9 cellular contexts compared by ENCODE assay signal in the genomic region with DNA sequence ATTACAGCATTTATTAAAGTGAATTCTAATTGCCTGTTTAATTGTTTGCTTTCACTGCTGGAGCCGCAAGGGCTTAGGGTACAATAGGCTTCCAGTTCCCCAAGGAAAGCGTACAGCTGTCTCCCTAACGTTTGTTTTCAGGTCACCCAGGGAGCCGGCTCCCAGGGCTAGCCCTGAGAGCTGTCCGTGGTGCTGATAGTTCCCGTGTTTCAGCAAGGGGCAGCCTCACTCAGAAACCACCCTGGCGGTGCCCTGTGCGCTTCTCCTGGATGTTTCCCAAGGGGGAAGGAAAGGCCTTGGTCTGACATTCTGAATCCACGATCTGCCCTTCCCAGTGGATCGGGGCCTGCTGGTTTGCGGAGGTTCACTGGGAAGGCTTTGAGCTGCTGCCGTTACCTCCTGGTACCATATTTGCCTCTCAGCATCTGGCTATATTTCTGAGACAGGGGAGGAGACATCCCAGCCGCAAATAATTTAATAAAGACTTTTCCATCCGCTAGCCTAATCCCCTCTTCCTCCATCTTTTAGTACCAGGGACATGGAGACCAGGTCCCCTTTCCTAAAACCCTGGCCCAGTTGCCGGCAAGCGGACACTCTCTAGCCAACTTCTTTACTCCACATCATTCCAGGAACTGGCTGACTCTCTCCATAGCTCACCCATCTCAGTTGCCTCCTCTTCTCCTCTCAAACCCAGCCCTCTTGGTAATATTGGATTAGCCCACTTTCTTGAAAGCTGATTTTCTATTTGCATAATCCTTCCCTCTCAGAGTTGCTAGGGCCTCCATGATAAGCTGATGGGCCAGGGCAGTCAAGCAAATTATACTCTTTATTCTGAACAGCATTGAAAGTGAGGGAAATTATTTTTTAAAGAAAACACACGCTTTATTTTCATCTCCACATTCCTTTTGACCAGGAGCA.
DNase-seq lines count a peak whose midpoint lies in the region; ATAC-seq and TF ChIP-seq lines count a peak whose summit lies in the region.
"Had no signal": no experiment of that assay in that cellular context is flagged by ENCODE, and none has a peak within 500 bp of the region (broad histone marks: within the 10 kb centered on the region; RNA-seq: fewer than 3 reads in every experiment).

No MANE protein-coding gene starts in this region.

- H4K20me1 ChIP-seq in fibroblast of lung (ENCODE audit: control insufficient read depth, extremely low read depth, insufficient read depth, low read length) = no peaks in the 10 kb centered on the region

- TF ChIP-seq CTCF in fibroblast of lung (conservative IDR thresholded peaks at IDR 0.05 in 1 of 2, IDR thresholded peaks at IDR 0.05 in 1 of 2; ENCODE audit: low read depth in 1 of 2, low read length in 2 of 2) = no peak
- TF ChIP-seq CTCF in uterus (IDR thresholded peaks at IDR 0.05) = no peak

- no peak for TF ChIP-seq POLR2A in uterus (IDR thresholded peaks at IDR 0.05)

- H3K27ac ChIP-seq in fibroblast of lung (ENCODE audit: insufficient read depth, low read length) (no peak overlapping the region), uterus (no peak overlapping the region)
- H3K27ac ChIP-seq: SJSA1 had no signal

- H3K9me3 ChIP-seq in fibroblast of lung (ENCODE audit: control insufficient read depth, insufficient read depth, low read depth, low read length) (no peaks in the 10 kb centered on the region), uterus (no peaks in the 10 kb centered on the region)
- H3K9me3 ChIP-seq: SJSA1 had no signal

- H3K9ac ChIP-seq in fibroblast of lung (ENCODE audit: insufficient read depth, low read length) = no peak overlapping the region

- H3K4me1 ChIP-seq in fibroblast of lung (ENCODE audit: control insufficient read depth, extremely low read depth, insufficient read depth, low read length) (no peaks in the 10 kb centered on the region), uterus (no peaks in the 10 kb centered on the region)
- H3K4me1 ChIP-seq: SJSA1 had no signal

- intact Hi-C loops in Right ventricle myocardium superior (cut with DNase I) (no loop called here), Right ventricle myocardium inferior (cut with DNase I) (no loop called here), uterus (cut with DNase I; ENCODE audit: low total_unique reads) (no loop called here)

- peak; percentile 53 for DNase-seq in Right ventricle myocardium superior
- no peak for DNase-seq in Right ventricle myocardium inferior (ENCODE audit: missing footprints)
- DNase-seq in RKO (ENCODE audit: low spot score) = peak; percentile 45
- DNase-seq in fibroblast of lung (ENCODE audit: low read depth in 2 of 2) = peak; percentile 2
- peak; percentile 5 for DNase-seq in stimulated activated CD4-positive, alpha-beta T cell treated with anti-CD3 and anti-CD28 coated beads, Interleukin-12 subunit alpha, Interleukin-12 subunit beta, amount 100 ng/mL, for 4 hours
- no peak for DNase-seq in NCI-H446 treated with DMSO at 0.1 percent for 48 hours (lab: John Stamatoyannopoulos, UW)
- no peak for DNase-seq in uterus
- DNase-seq in OCI-M2 (lab: John Stamatoyannopoulos, UW; ENCODE audit: unreplicated experiment) = no peak

- no peaks in the 10 kb centered on the region for H3K36me3 ChIP-seq in fibroblast of lung (ENCODE audit: control insufficient read depth, insufficient read depth, low read length)
- H3K36me3 ChIP-seq in uterus = no peaks in the 10 kb centered on the region
- H3K36me3 ChIP-seq: SJSA1 had no signal

- H3K27me3 ChIP-seq in fibroblast of lung (ENCODE audit: control insufficient read depth, insufficient read depth, low read length) (no peaks in the 10 kb centered on the region), uterus (no peaks in the 10 kb centered on the region)
- H3K27me3 ChIP-seq: SJSA1 had no signal

- no peak overlapping the region for H2AFZ ChIP-seq in fibroblast of lung (ENCODE audit: low read length)

- no peak overlapping the region for H3K4me3 ChIP-seq in fibroblast of lung (replicated peaks in 1 of 4; ENCODE audit: control extremely low read depth in 1 of 4, insufficient read depth in 1 of 4, low read depth in 3 of 4, low read length in 4 of 4)
- no peak overlapping the region for H3K4me3 ChIP-seq in uterus
- H3K4me3 ChIP-seq: SJSA1 had no signal

- ATAC-seq in Right ventricle myocardium superior (ENCODE audit: poor library complexity) (no peak), Right ventricle myocardium inferior (no peak)

- H3K4me2 ChIP-seq in fibroblast of lung (ENCODE audit: extremely low read depth, insufficient read depth, low read length) = no peak overlapping the region

- H3K79me2 ChIP-seq in fibroblast of lung (ENCODE audit: control insufficient read depth, insufficient read depth, low read length) = no peaks in the 10 kb centered on the region

Comparison
In these comparisons a context has a peak if more than half of its experiments do, and no peak if none do; other contexts are left out.
1. DNase-seq: peak in Right ventricle myocardium superior (single experiment), RKO (single experiment), fibroblast of lung (2 of 2) and stimulated activated CD4-positive, alpha-beta T cell treated with anti-CD3 and anti-CD28 coated beads, Interleukin-12 subunit alpha, Interleukin-12 subunit beta, amount 100 ng/mL, for 4 hours (single experiment); none in Right ventricle myocardium inferior (single experiment), NCI-H446 treated with DMSO at 0.1 percent for 48 hours (single experiment), uterus (0 of 2) and OCI-M2 (single experiment).